ENCODE assay signal across 8 cellular contexts in the genomic region with DNA sequence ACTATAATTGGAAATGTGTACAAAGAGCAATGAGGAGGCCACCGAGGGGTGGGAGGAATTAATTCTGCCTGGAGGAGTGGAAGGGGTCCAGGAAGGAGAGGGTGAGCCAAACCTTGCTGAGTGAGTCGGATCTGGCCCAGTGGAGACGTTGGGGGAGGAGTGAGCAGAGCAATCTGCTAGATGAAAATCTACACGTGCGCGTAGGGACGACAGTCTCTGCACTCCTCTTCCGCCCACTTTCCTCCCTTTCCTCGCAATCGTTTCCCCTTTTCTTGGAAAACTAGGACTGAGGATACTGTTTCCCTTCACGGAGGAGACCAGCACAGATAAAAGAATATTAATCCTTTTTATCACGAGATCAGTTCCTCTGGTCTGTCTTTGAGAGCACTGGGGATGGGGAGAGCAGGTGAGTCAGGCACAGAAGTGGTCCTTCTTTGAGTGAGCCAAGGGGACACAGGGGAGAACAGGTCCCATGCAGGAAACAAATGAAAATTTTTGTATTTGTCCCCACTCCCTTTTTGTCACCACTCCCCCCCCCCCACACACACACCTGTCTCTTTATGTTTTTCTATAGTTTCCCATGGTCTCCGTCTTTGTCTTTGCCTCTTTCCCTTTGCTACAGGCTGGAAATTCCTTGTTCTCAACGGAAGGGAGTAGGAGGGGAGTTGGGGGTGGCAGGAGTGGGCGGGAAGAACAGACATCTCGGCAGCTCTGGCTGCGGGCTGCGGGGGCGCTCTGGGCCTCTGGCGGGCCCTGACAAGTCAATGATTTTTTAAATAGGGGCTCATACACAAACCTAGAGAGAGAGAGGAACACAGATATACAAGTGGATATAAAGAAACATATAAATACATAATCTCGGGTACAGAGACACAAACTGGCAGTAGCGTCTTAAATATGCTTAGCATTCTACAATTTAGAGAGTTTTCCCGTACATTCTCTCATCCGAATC. TPM values are rescaled to one million over a fixed set of nuclear protein-coding genes. Genes with fewer than 3 reads are reported as not detected.
DNase-seq lines count a peak whose midpoint lies in the region; ATAC-seq and TF ChIP-seq lines count a peak whose summit lies in the region.

No MANE protein-coding gene starts in this region.

- H3K36me3 ChIP-seq in BJ (ENCODE audit: control insufficient read depth, insufficient read depth, low read length) (peaks cover 7% of the 10 kb centered on the region), hepatocyte (replicated peaks; ENCODE audit: insufficient read depth, low read depth) (no peaks in the 10 kb centered on the region)

- ATAC-seq in HG03520 (IDR thresholded peaks at IDR 0.05; ENCODE audit: unreplicated experiment), result no peak

- peak overlapping the region; percentile 100 for H3K27ac ChIP-seq in hepatocyte

- TF ChIP-seq CTCF in BJ (IDR thresholded peaks at IDR 0.05; ENCODE audit: insufficient read depth, low read depth, low read length), result peak; percentile 58
- peak; percentile 41 for TF ChIP-seq CTCF in hepatocyte (IDR thresholded peaks at IDR 0.05; ENCODE audit: poor library complexity)
- TF ChIP-seq CTCF in retinal pigment epithelial cell (conservative IDR thresholded peaks at IDR 0.05; ENCODE audit: low read depth, low read length), result peak; percentile 53

- WGBS in hepatocyte (ENCODE audit: low lambda C conversion rate, missing lambda C conversion rate), result 11% methylated on average over 24 of the region's 24 CpGs

- peak overlapping the region; percentile 64 for H3K4me3 ChIP-seq in BJ (ENCODE audit: low read depth, low read length)
- H3K4me3 ChIP-seq in hepatocyte, result peak overlapping the region; percentile 40
- H3K4me3 ChIP-seq in retinal pigment epithelial cell (ENCODE audit: low read length), result peak overlapping the region; percentile 62

- H2AFZ ChIP-seq in hepatocyte, result peak overlapping the region; percentile 26

- no peaks in the 10 kb centered on the region for H3K9me3 ChIP-seq in hepatocyte (ENCODE audit: low read depth)

- CTCF ChIA-PET in BJ (lab: Yijun Ruan, JAX), result interaction anchor here (0.6 to 15.6 kb wide), 6 partner anchors 13 to 346 kb away, joined by 3 to 190 read pairs (median 3); partner anchors contain the start of gene STAT6

- H3K9me2 ChIP-seq in hepatocyte (replicated peaks; ENCODE audit: insufficient read depth), result no peaks in the 10 kb centered on the region

- no peaks in the 10 kb centered on the region for H3K27me3 ChIP-seq in BJ (ENCODE audit: control insufficient read depth, insufficient read depth, low read length)
- no peaks in the 10 kb centered on the region for H3K27me3 ChIP-seq in hepatocyte

- peaks cover 14% of the 10 kb centered on the region for H4K20me1 ChIP-seq in hepatocyte (ENCODE audit: insufficient read depth, poor library complexity, severe bottlenecking)

- DNase-seq in BJ (ENCODE audit: low read depth) (no peak), H4 (ENCODE audit: low spot score) (peak; percentile 62), RPMI8226 (peak; percentile 58), amniotic stem cell (lab: John Stamatoyannopoulos, UW) (peak; percentile 48), hepatocyte (ENCODE audit: low spot score) (peak; percentile 90), retinal pigment epithelial cell (ENCODE audit: low read depth) (no peak), NCI-H2196 treated with DMSO at 0.1 percent for 48 hours (lab: John Stamatoyannopoulos, UW; ENCODE audit: unreplicated experiment) (no peak)

- H3K4me1 ChIP-seq in hepatocyte (ENCODE audit: insufficient read depth), result peaks cover 25% of the 10 kb centered on the region

- H3K4me2 ChIP-seq in hepatocyte, result peak overlapping the region; percentile 89

- peaks cover 23% of the 10 kb centered on the region for H3K79me2 ChIP-seq in hepatocyte

- POLR2A ChIA-PET in BJ (lab: Charles Lee), result interaction anchor here (0.6 to 1.9 kb wide), 2 partner anchors 7 to 17 kb away, joined by 13 to 21 read pairs; partner anchors contain the start of gene NEMP1

RNA-seq across cellular contexts. Expression of gene NAB2, which starts 2.6 kb away (rescaled TPM):
- polyA plus RNA-seq in BJ (2011; rRNA removed), result 41.7 and 50.2 TPM in 2 replicates
- 40.1 and 65.0 TPM in 2 replicates for polyA minus RNA-seq in BJ (2011; rRNA and poly(A)+ RNA removed)
- 16.5 and 20.2 TPM in 2 replicates for total RNA-seq in H4 (2014; rRNA removed; shearing (Covaris generic))
- 21.9 and 24.8 TPM in 2 replicates for total RNA-seq in hepatocyte
- 12.3 and 12.9 TPM in 2 replicates for polyA plus RNA-seq in hepatocyte

RNA-seq across cellular contexts. Expression of gene NEMP1, which starts 7.7 kb away (rescaled TPM):
- polyA plus RNA-seq in BJ (2011; rRNA removed) (6.7 and 12.0 TPM in 2 replicates), hepatocyte (3.0 and 6.2 TPM in 2 replicates)
- polyA minus RNA-seq in BJ (2011; rRNA and poly(A)+ RNA removed), result 5.0 and 6.5 TPM in 2 replicates
- 10.5 and 18.0 TPM in 2 replicates for total RNA-seq in H4 (2014; rRNA removed; shearing (Covaris generic))
- 8.3 and 9.3 TPM in 2 replicates for total RNA-seq in hepatocyte

RNA-seq across cellular contexts. Expression of gene STAT6, which starts 24.9 kb away (rescaled TPM):
- 110 and 177 TPM in 2 replicates for polyA plus RNA-seq in BJ (2011; rRNA removed)
- polyA minus RNA-seq in BJ (2011; rRNA and poly(A)+ RNA removed), result 71.4 and 108 TPM in 2 replicates
- 9.3 and 17.9 TPM in 2 replicates for total RNA-seq in H4 (2014; rRNA removed; shearing (Covaris generic))
- total RNA-seq in hepatocyte, result 76.7 and 78.9 TPM in 2 replicates
- 80.0 and 101 TPM in 2 replicates for polyA plus RNA-seq in hepatocyte

RNA-seq across cellular contexts. Expression of gene MYO1A, which starts 36.3 kb away (rescaled TPM):
- polyA plus RNA-seq in BJ (2011; rRNA removed) (0.02 and 0.15 TPM in 2 replicates), hepatocyte (23.8 and 25.2 TPM in 2 replicates)
- 0.21 TPM in 1 of 2 replicates, not detected in the other for polyA minus RNA-seq in BJ (2011; rRNA and poly(A)+ RNA removed)
- not detected in 2 replicates for total RNA-seq in H4 (2014; rRNA removed; shearing (Covaris generic))
- 28.3 and 29.2 TPM in 2 replicates for total RNA-seq in hepatocyte

RNA-seq across cellular contexts. Expression of gene LRP1, which starts 42.0 kb away (rescaled TPM):
- polyA plus RNA-seq in BJ (2011; rRNA removed) (58.5 and 117 TPM in 2 replicates), hepatocyte (47.8 and 57.6 TPM in 2 replicates)
- polyA minus RNA-seq in BJ (2011; rRNA and poly(A)+ RNA removed), result 200 and 323 TPM in 2 replicates
- total RNA-seq in H4 (2014; rRNA removed; shearing (Covaris generic)), result 5.8 and 6.5 TPM in 2 replicates
- 48.5 and 76.8 TPM in 2 replicates for total RNA-seq in hepatocyte

Comparison
In these comparisons a context has a peak if more than half of its experiments do, and no peak if none do; other contexts are left out.
1. DNase-seq: peak in H4 (single experiment), RPMI8226 (single experiment), amniotic stem cell (single experiment) and hepatocyte (single experiment); none in BJ (single experiment), retinal pigment epithelial cell (single experiment) and NCI-H2196 treated with DMSO at 0.1 percent for 48 hours (single experiment).
2. Peak in every context shown above with its lines, with median percentiles within 50 percentile points of each other: H3K4me3 ChIP-seq and CTCF ChIP-seq.